In genomic region chr1:202213361-202214088, GRCh38 we compare ENCODE assay signal across 9 cellular contexts. TPM values are rescaled to one million over a fixed set of nuclear protein-coding genes. Genes with fewer than 3 reads are reported as not detected.
A peak's percentile ranks its signal among the peaks of the same experiment; 100 is the strongest.
DNase-seq lines count a peak whose midpoint lies in the region; ATAC-seq lines count a peak whose summit lies in the region.
"Had no signal": no experiment of that assay in that cellular context is flagged by ENCODE, and none has a peak within 500 bp of the region (broad histone marks: within the 10 kb centered on the region; RNA-seq: fewer than 3 reads in every experiment).

No MANE protein-coding gene starts in this region.

- peak overlapping the region; percentile 59 for H3K4me3 ChIP-seq in BLaER1
- peak overlapping the region; percentile 71 for H3K4me3 ChIP-seq in HUES64 (ENCODE audit: low read length)
- H3K4me3 ChIP-seq in MG63 = no peak overlapping the region

- H3K27me3 Mint-ChIP-seq in activated naive CD8-positive, alpha-beta T cell treated with anti-CD3 and anti-CD28 coated beads, Interleukin-2, amount 50 U/mL, for 24 hours = peaks cover 52% of the 10 kb centered on the region
- peaks cover 38% of the 10 kb centered on the region for H3K27me3 Mint-ChIP-seq in memory B cell

- H3K27ac Mint-ChIP-seq in activated naive CD8-positive, alpha-beta T cell treated with anti-CD3 and anti-CD28 coated beads, Interleukin-2, amount 50 U/mL, for 24 hours = no peak overlapping the region
- H3K27ac Mint-ChIP-seq in memory B cell = no peak overlapping the region

- H3K4me2 ChIP-seq in BLaER1 = peak overlapping the region; percentile 91

- H3K9ac ChIP-seq in BLaER1 (peak overlapping the region; percentile 35; the same call in 1 of the 2 replicates), HUES64 (ENCODE audit: low read depth, low read length) (peak overlapping the region; percentile 79; the same call in 1 of the 2 replicates)

- H3K36me3 Mint-ChIP-seq in activated naive CD8-positive, alpha-beta T cell treated with anti-CD3 and anti-CD28 coated beads, Interleukin-2, amount 50 U/mL, for 24 hours (ENCODE audit: low read depth) = no peaks in the 10 kb centered on the region
- no peaks in the 10 kb centered on the region for H3K36me3 Mint-ChIP-seq in memory B cell

- H3K9me3 Mint-ChIP-seq in activated naive CD8-positive, alpha-beta T cell treated with anti-CD3 and anti-CD28 coated beads, Interleukin-2, amount 50 U/mL, for 24 hours = no peaks in the 10 kb centered on the region
- no peaks in the 10 kb centered on the region for H3K9me3 Mint-ChIP-seq in memory B cell

- no peak for DNase-seq in activated naive CD8-positive, alpha-beta T cell treated with anti-CD3 and anti-CD28 coated beads, Interleukin-2, amount 50 U/mL, for 24 hours
- no peak for DNase-seq in memory B cell (ENCODE audit: low spot score in 2 of 2)
- no peak for DNase-seq in GDM1 (lab: John Stamatoyannopoulos, UW)
- DNase-seq in Ammon's horn (ENCODE audit: low spot score) = no peak
- DNase-seq in MG63 = no peak
- DNase-seq: NCI-H446 treated with DMSO at 0.1 percent for 48 hours had no signal

- H3K4me1 Mint-ChIP-seq in activated naive CD8-positive, alpha-beta T cell treated with anti-CD3 and anti-CD28 coated beads, Interleukin-2, amount 50 U/mL, for 24 hours = peaks cover 5% of the 10 kb centered on the region
- peaks cover 4% of the 10 kb centered on the region for H3K4me1 Mint-ChIP-seq in memory B cell

- no peak overlapping the region for H3K27ac ChIP-seq in BLaER1
- H3K27ac ChIP-seq in HUES64 (ENCODE audit: low read depth, low read length) = no peak overlapping the region

- H3K4me3 Mint-ChIP-seq in activated naive CD8-positive, alpha-beta T cell treated with anti-CD3 and anti-CD28 coated beads, Interleukin-2, amount 50 U/mL, for 24 hours = peak overlapping the region; percentile 54
- H3K4me3 Mint-ChIP-seq in memory B cell = peak overlapping the region; percentile 64

- H3K36me3 ChIP-seq in BLaER1 (no peaks in the 10 kb centered on the region), HUES64 (ENCODE audit: insufficient read depth, low read length) (no peaks in the 10 kb centered on the region), MG63 (no peaks in the 10 kb centered on the region)

- H4K20me1 ChIP-seq in BLaER1 = peaks cover 18% of the 10 kb centered on the region; the same call in 1 of the 2 replicates

- H3K27me3 ChIP-seq in BLaER1 (peaks cover 12% of the 10 kb centered on the region; the same call in 1 of the 2 replicates), HUES64 (ENCODE audit: insufficient read depth, low read length) (peaks cover 18% of the 10 kb centered on the region), MG63 (peaks cover 38% of the 10 kb centered on the region)

- peaks cover 47% of the 10 kb centered on the region for H3K4me1 ChIP-seq in BLaER1
- peaks cover 4% of the 10 kb centered on the region for H3K4me1 ChIP-seq in HUES64 (ENCODE audit: insufficient read depth, low read length)

- H3K9me3 ChIP-seq in BLaER1 (no peaks in the 10 kb centered on the region), HUES64 (ENCODE audit: insufficient read depth, low read depth, low read length) (no peaks in the 10 kb centered on the region), MG63 (no peaks in the 10 kb centered on the region)

- 19% methylated on average over 8 of the region's 8 CpGs for WGBS in HUES64

- peak; percentile 54 for ATAC-seq in activated naive CD8-positive, alpha-beta T cell treated with anti-CD3 and anti-CD28 coated beads, Interleukin-2, amount 50 U/mL, for 24 hours
- no peak for ATAC-seq in memory B cell (ENCODE audit: low read depth)
- no peak for ATAC-seq in HG02970 (IDR thresholded peaks at IDR 0.05; ENCODE audit: low FRiP score, unreplicated experiment)

RNA-seq across cellular contexts. Expression of gene LGR6, which starts 19.9 kb away (rescaled TPM):
- 0.45 TPM for polyA plus RNA-seq in HUES64 (2013, experiment 1 of 2)
- 0.38 TPM for polyA plus RNA-seq in HUES64 (2013, experiment 2 of 2)
- total RNA-seq in MG63 (2014; rRNA removed; shearing (Covaris generic); ENCODE audit: low replicate concordance) = not detected in 2 replicates

RNA-seq across cellular contexts. Expression of gene PTPN7, which starts 53.1 kb away (rescaled TPM):
- polyA plus RNA-seq in HUES64 (2013, experiment 1 of 2) = 0.20 TPM
- 0.13 TPM for polyA plus RNA-seq in HUES64 (2013, experiment 2 of 2)
- total RNA-seq in MG63 (2014; rRNA removed; shearing (Covaris generic); ENCODE audit: low replicate concordance) = not detected in 2 replicates
